In the genomic region with DNA sequence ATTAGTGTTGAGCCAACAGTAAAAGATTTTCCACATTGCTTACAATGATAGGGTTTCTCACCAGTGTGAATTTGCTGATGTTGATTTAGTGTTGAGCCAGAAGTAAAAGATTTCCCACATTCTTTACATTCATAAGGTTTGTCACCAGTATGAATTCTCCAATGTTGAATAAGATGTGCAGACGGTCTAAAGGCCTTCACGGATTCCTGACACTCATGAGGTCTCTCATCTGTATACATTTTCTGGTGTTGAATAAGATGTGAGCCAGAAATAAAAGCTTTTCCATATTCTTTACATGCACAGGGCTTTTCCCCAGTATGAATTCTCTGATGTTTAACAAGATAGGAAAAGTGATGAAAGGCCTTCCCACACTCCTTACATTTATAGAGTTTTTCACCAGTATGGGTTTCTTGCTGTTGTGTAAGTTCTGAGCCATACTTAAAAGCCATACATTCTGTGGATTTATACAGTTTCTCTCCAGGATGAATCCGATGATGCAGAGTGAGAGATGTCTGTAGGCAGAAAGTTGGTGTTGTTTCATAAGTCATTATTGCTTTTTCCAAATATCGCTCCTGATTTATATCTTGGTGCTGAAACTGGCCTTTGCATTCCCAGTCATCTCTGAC, we compare ENCODE assay signal across 1 cellular context.
TF ChIP-seq lines count a peak whose summit lies in the region.

No MANE protein-coding gene starts in this region.

TF ChIP-seq in HEK293, 187 proteins besides CTCF, POLR2A, EP300 and RAD21 (continued from another document):
- TF ChIP-seq, protein P1, sequence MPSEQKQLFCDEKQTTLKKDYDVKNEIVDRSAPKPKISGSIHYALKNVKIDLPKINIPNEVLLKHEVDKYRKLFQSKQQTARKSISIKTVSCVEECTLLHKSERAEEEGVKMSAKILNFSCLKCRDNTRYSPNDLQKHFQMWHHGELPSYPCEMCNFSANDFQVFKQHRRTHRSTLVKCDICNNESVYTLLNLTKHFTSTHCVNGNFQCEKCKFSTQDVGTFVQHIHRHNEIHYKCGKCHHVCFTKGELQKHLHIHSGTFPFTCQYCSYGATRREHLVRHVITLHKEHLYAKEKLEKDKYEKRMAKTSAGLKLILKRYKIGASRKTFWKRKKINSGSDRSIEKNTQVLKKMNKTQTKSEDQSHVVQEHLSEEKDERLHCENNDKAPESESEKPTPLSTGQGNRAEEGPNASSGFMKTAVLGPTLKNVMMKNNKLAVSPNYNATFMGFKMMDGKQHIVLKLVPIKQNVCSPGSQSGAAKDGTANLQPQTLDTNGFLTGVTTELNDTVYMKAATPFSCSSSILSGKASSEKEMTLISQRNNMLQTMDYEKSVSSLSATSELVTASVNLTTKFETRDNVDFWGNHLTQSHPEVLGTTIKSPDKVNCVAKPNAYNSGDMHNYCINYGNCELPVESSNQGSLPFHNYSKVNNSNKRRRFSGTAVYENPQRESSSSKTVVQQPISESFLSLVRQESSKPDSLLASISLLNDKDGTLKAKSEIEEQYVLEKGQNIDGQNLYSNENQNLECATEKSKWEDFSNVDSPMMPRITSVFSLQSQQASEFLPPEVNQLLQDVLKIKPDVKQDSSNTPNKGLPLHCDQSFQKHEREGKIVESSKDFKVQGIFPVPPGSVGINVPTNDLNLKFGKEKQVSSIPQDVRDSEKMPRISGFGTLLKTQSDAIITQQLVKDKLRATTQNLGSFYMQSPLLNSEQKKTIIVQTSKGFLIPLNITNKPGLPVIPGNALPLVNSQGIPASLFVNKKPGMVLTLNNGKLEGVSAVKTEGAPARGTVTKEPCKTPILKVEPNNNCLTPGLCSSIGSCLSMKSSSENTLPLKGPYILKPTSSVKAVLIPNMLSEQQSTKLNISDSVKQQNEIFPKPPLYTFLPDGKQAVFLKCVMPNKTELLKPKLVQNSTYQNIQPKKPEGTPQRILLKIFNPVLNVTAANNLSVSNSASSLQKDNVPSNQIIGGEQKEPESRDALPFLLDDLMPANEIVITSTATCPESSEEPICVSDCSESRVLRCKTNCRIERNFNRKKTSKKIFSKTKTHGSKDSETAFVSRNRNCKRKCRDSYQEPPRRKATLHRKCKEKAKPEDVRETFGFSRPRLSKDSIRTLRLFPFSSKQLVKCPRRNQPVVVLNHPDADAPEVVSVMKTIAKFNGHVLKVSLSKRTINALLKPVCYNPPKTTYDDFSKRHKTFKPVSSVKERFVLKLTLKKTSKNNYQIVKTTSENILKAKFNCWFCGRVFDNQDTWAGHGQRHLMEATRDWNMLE (tag by site-specific recombination; conservative IDR thresholded peaks at IDR 0.05; ENCODE audit: low read depth), result 0 out of 2 replicates have a peak, but pooled peaks have one; percentile 12
- TF ChIP-seq TRIM28 (IDR thresholded peaks at IDR 0.05; ENCODE audit: borderline replicate concordance, low read length) (peak; percentile 97; the same call in 1 of the 2 replicates), ZIC2 (tag by site-specific recombination; IDR thresholded peaks at IDR 0.05) (no peak), ZNF510 (tag by site-specific recombination; IDR thresholded peaks at IDR 0.05; ENCODE audit: insufficient replicate concordance) (peak; percentile 8), ZNF639 (tag by site-specific recombination; IDR thresholded peaks at IDR 0.05) (no peak), ZNF654 (tag by site-specific recombination; IDR thresholded peaks at IDR 0.05; ENCODE audit: low read depth) (no peak), ZNF274 (IDR thresholded peaks at IDR 0.05; ENCODE audit: low read length) (peak; percentile 98), ZNF274 (tag by site-specific recombination; IDR thresholded peaks at IDR 0.05; ENCODE audit: borderline replicate concordance) (peak; percentile 96), ZNF626 (tag by site-specific recombination; IDR thresholded peaks at IDR 0.05) (0 out of 2 replicates have a peak, but pooled peaks have one; percentile 58)
